In the genomic region with DNA sequence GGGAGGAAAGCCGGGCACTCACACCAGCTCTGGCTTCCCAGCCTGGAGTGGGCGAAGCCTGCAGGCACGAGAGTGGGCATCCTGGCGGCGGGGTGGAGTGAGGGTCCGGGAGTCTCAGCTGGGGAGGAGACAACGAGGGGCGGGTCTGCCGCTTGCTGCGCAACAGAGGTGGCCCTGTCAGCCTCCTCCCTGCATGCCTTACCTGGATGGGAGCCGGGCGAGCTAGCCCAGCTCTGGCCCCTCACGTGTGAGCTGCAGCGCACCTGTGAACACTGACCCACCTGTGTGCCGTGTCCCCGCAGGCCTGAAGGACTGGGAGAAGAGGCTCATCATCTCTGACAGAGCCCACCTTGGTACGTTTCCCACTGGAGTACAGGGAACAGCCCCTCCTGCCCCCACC, we compare ENCODE assay signal across 21 cellular contexts.
"Had no signal": no experiment of that assay in that cellular context is flagged by ENCODE, and none has a peak within 500 bp of the region (broad histone marks: within the 10 kb centered on the region; RNA-seq: fewer than 3 reads in every experiment).

No MANE protein-coding gene starts in this region.

- ATAC-seq: natural killer cell treated with Interleukin-12 subunit alpha and Interleukin-12 subunit beta and Interleukin-15 and Interleukin-18, amount 100 ng/mL, for 72 hours; sciatic nerve; stimulated activated effector memory CD8-positive, alpha-beta T cell treated with anti-CD3 and anti-CD28 coated beads, Interleukin-12 subunit alpha, Interleukin-12 subunit beta, amount 100 ng/mL, for 72 hours had no signal

- DNase-seq: colonic mucosa; effector CD8-positive, alpha-beta T cell; endodermal cell; esophagus squamous epithelium; foreskin melanocyte; mesenchymal stem cell; naive B cell; nucleus accumbens; ovary; posterior cingulate gyrus; retina; stimulated activated CD4-positive, alpha-beta T cell treated with anti-CD3 and anti-CD28 coated beads, Interleukin-2, amount 100 ng/mL, for 24 hours; stimulated activated CD4-positive, alpha-beta T cell treated with anti-CD3 and anti-CD28 coated beads, Interleukin-4, amount 100 ng/mL, for 24 hours; stimulated activated naive CD4-positive, alpha-beta T cell treated with Interleukin-2 at 50 U/mL for 16 hours; stomach; thyroid gland had no signal

- H3K4me3 ChIP-seq: colonic mucosa, esophagus squamous epithelium, mucosa of descending colon, neural progenitor cell, ovary, stomach, thyroid gland had no signal

- H3K27ac ChIP-seq: colonic mucosa, esophagus squamous epithelium, neural progenitor cell, ovary, stomach, thyroid gland had no signal

- H3K9me3 ChIP-seq: colonic mucosa, esophagus squamous epithelium, mucosa of descending colon, ovary, stomach, thyroid gland had no signal

- H3K36me3 ChIP-seq: colonic mucosa, neural progenitor cell, ovary, thyroid gland had no signal

- H3K4me1 ChIP-seq: colonic mucosa, neural progenitor cell had no signal

- H3K27me3 ChIP-seq: colonic mucosa, esophagus squamous epithelium, neural progenitor cell, ovary, stomach, thyroid gland had no signal
